8 cellular contexts compared by ENCODE assay signal in the genomic region with DNA sequence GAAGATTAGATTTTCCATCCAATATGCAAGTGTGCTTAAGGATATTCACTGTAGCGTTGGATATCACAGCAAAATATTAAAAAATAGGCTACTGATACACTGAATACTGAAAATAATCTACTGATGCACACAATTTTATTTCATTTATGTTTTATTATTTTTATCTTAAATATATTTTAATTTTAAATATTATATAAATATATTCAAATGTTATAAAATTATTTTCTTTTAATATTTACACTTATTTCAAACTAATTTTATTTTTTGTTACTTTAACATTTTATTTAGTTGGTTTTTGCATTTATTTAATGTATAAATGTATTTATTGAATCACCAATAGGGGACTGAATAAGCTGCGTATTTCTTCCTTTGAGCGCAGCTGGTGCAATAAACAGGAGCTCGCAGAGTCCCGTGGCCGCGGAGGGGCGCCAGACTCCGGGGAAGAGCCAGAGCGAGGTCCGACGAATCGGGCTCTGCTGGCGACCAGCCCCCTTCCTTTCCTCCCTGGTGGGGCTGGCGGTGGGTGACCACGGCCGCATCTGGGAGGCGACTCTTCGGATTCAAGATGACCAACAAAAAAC. TPM values are rescaled to one million over a fixed set of nuclear protein-coding genes. Genes with fewer than 3 reads are reported as not detected.
DNase-seq lines count a peak whose midpoint lies in the region; ATAC-seq, FAIRE-seq and TF ChIP-seq lines count a peak whose summit lies in the region.

No MANE protein-coding gene starts in this region.

- H3K4me2 ChIP-seq in skeletal muscle satellite cell (ENCODE audit: low read length): peak overlapping the region; percentile 58

- no peak overlapping the region for H3K9ac ChIP-seq in skeletal muscle satellite cell (ENCODE audit: low read depth, low read length)

- peak; percentile 45; the same call in 1 of the 2 replicates for TF ChIP-seq CTCF in WI38 (IDR thresholded peaks at IDR 0.05; ENCODE audit: low read depth, low read length)

- peaks cover 12% of the 10 kb centered on the region for H3K27me3 ChIP-seq in skeletal muscle satellite cell (ENCODE audit: control insufficient read depth, insufficient read depth, low read length)

- peaks cover 7% of the 10 kb centered on the region for H3K4me1 ChIP-seq in skeletal muscle satellite cell (ENCODE audit: control insufficient read depth, insufficient read depth, low read length)

- TF ChIP-seq POLR2A in GM12891 (IDR thresholded peaks at IDR 0.05; ENCODE audit: low read depth, low read length): no peak

- FAIRE-seq in GM12891 (lab: Jason Lieb, UNC): no peak

- no peak overlapping the region for H3K4me3 ChIP-seq in WI38 (ENCODE audit: low read depth, low read length)
- H3K4me3 ChIP-seq in skeletal muscle satellite cell (ENCODE audit: low read length): no peak overlapping the region

- H3K36me3 ChIP-seq in skeletal muscle satellite cell (ENCODE audit: insufficient read depth, low read length): no peaks in the 10 kb centered on the region

- peak; percentile 15 for DNase-seq in GM12891 (ENCODE audit: insufficient read length, low spot score)
- peak; percentile 37 for DNase-seq in glomerular visceral epithelial cell (ENCODE audit: extremely low spot score)
- no peak for DNase-seq in NCI-H187 treated with DMSO at 0.1 percent for 48 hours (lab: John Stamatoyannopoulos, UW)
- no peak for DNase-seq in NCI-H1694 treated with DMSO at 0.1 percent for 48 hours (lab: John Stamatoyannopoulos, UW)
- no peak for DNase-seq in GM19238 (ENCODE audit: insufficient read length, low spot score)

- no peak for ATAC-seq in HG03159 (IDR thresholded peaks at IDR 0.05; ENCODE audit: unreplicated experiment)

- no peaks in the 10 kb centered on the region for H3K9me3 ChIP-seq in skeletal muscle satellite cell (replicated peaks; ENCODE audit: low read length)

TF ChIP-seq in GM12891, 5 proteins besides CTCF, POLR2A, EP300 and RAD21:
- TF ChIP-seq POU2F2 (IDR thresholded peaks at IDR 0.05; ENCODE audit: low read depth, low read length) (no peak), SPI1 (IDR thresholded peaks at IDR 0.05; ENCODE audit: low read depth, low read length) (no peak), PAX5 (IDR thresholded peaks at IDR 0.05; ENCODE audit: insufficient read depth, low read length, severe bottlenecking) (no peak), POLR2AphosphoS5 (IDR thresholded peaks at IDR 0.05; ENCODE audit: low read depth, low read length) (no peak), TAF1 (IDR thresholded peaks at IDR 0.05; ENCODE audit: low read depth, low read length) (no peak)

RNA-seq across cellular contexts. Expression of gene MMP3, which starts 12.2 kb away (rescaled TPM):
- not detected for polyA plus RNA-seq in GM12891 (2012; ENCODE audit: low read depth, missing spikeins)
- total RNA-seq in skeletal muscle satellite cell (2012; rRNA removed): 26.2 and 87.5 TPM in 2 replicates

RNA-seq across cellular contexts. Expression of gene MMP1, which starts 33.3 kb away (rescaled TPM):
- polyA plus RNA-seq in GM12891 (2012; ENCODE audit: low read depth, missing spikeins): not detected
- 33.9 and 173 TPM in 2 replicates for total RNA-seq in skeletal muscle satellite cell (2012; rRNA removed)

RNA-seq across cellular contexts. Expression of gene MMP12, which starts 43.6 kb away (rescaled TPM):
- polyA plus RNA-seq in GM12891 (2012; ENCODE audit: low read depth, missing spikeins): not detected
- total RNA-seq in skeletal muscle satellite cell (2012; rRNA removed): under 0.01 and 0.22 TPM in 2 replicates

RNA-seq across cellular contexts. Expression of gene MMP10, which starts 50.8 kb away (rescaled TPM):
- not detected for polyA plus RNA-seq in GM12891 (2012; ENCODE audit: low read depth, missing spikeins)
- not detected in 2 replicates for total RNA-seq in skeletal muscle satellite cell (2012; rRNA removed)

Comparison
In these comparisons a context has a peak if more than half of its experiments do, and no peak if none do; other contexts are left out.
1. DNase-seq: peak in GM12891 (single experiment) and glomerular visceral epithelial cell (single experiment); none in NCI-H187 treated with DMSO at 0.1 percent for 48 hours (single experiment), NCI-H1694 treated with DMSO at 0.1 percent for 48 hours (single experiment) and GM19238 (single experiment).